In genomic region chr3:11335056-11335608, GRCh38 we compare ENCODE assay signal across 8 cellular contexts.
A peak's percentile ranks its signal among the peaks of the same experiment; 100 is the strongest.
DNase-seq lines count a peak whose midpoint lies in the region; ATAC-seq and TF ChIP-seq lines count a peak whose summit lies in the region.

No MANE protein-coding gene starts in this region.

- H3K9me3 Mint-ChIP-seq in T-helper 2 cell treated with Interferon-gamma antibody and Interleukin-4, amounts not matched to agents 5 μg/mL and 100 μg/mL, for 36 hours = no peaks in the 10 kb centered on the region

- H3K27me3 ChIP-seq in SK-N-SH (ENCODE audit: insufficient read depth) = no peaks in the 10 kb centered on the region

- H3K36me3 ChIP-seq in SK-N-SH (replicated peaks in 1 of 2; ENCODE audit: control insufficient read depth in 1 of 2, insufficient read depth in 2 of 2, low read length in 1 of 2) = peaks cover 9 to 25% of the 10 kb centered on the region in 2 experiments

- H3K27me3 Mint-ChIP-seq in T-helper 2 cell treated with Interferon-gamma antibody and Interleukin-4, amounts not matched to agents 5 μg/mL and 100 μg/mL, for 36 hours (ENCODE audit: low read depth) = no peaks in the 10 kb centered on the region

- ATAC-seq in HG03378 (IDR thresholded peaks at IDR 0.05; ENCODE audit: unreplicated experiment) = no peak

- no peak overlapping the region for H2AFZ ChIP-seq in SK-N-SH (ENCODE audit: low read depth)

- H3K4me2 ChIP-seq in SK-N-SH = no peak overlapping the region

- no peak for TF ChIP-seq EP300 in SK-N-SH (IDR thresholded peaks at IDR 0.05; ENCODE audit: borderline replicate concordance in 1 of 2, low read depth in 1 of 2, low read length in 1 of 2)

- H3K27ac Mint-ChIP-seq in T-helper 2 cell treated with Interferon-gamma antibody and Interleukin-4, amounts not matched to agents 5 μg/mL and 100 μg/mL, for 36 hours = no peak overlapping the region

- in situ Hi-C loops in ACHN (cut with HindIII; ENCODE audit: low pct_ligation_motif_present, low pct_unique_long_range_greater_than_20kb, low sequenced_read_pairs) = no loop called here

- H3K9me2 ChIP-seq in SK-N-SH = no peaks in the 10 kb centered on the region

- H3K27ac ChIP-seq in SK-N-SH (ENCODE audit: low read depth in 2 of 2, low read length in 1 of 2) = peak overlapping the region in 1 of 2 experiments; percentile 30; a peak in 1 of 4 replicates

- H3K4me3 Mint-ChIP-seq in T-helper 2 cell treated with Interferon-gamma antibody and Interleukin-4, amounts not matched to agents 5 μg/mL and 100 μg/mL, for 36 hours = no peak overlapping the region

- POLR2A ChIA-PET in SK-N-SH (lab: Yijun Ruan, JAX) = interaction anchor here (1.0 kb wide), 1 partner anchor 14 kb away, joined by 3 read pairs; no protein-coding TSS in a partner anchor

- peak; percentile 83 for TF ChIP-seq CTCF in SK-N-SH (IDR thresholded peaks at IDR 0.05)
- peak; percentile 67 for TF ChIP-seq CTCF in epithelial cell of esophagus (IDR thresholded peaks at IDR 0.05; ENCODE audit: insufficient read depth, low read depth, low read length, missing control alignments)

- no peaks in the 10 kb centered on the region for H3K79me2 ChIP-seq in SK-N-SH (ENCODE audit: insufficient read depth)

- DNase-seq in ACHN (peak; percentile 68), ELR (ENCODE audit: low read depth) (peak; percentile 81), LHCN-M2 (ENCODE audit: low read depth) (peak; percentile 78), SK-N-SH (peak; percentile 58), epithelial cell of esophagus (ENCODE audit: low read depth) (peak; percentile 72), mucosa of gallbladder (ENCODE audit: low spot score) (peak; percentile 35)
- no peak for DNase-seq in T-helper 2 cell treated with Interferon-gamma antibody and Interleukin-4, amounts not matched to agents 5 μg/mL and 100 μg/mL, for 36 hours (ENCODE audit: low spot score)

- H3K9me3 ChIP-seq in SK-N-SH = no peaks in the 10 kb centered on the region

- no peak overlapping the region for H3K9ac ChIP-seq in SK-N-SH

- CTCF ChIA-PET in SK-N-SH (lab: Yijun Ruan, JAX) = interaction anchor here (0.6 to 7.3 kb wide), 37 partner anchors 9 to 580 kb away, joined by 3 to 76 read pairs (median 5); partner anchors contain the start of gene HRH1

- peaks cover 10% of the 10 kb centered on the region for H3K4me1 Mint-ChIP-seq in T-helper 2 cell treated with Interferon-gamma antibody and Interleukin-4, amounts not matched to agents 5 μg/mL and 100 μg/mL, for 36 hours (ENCODE audit: low read depth)

- H3K4me3 ChIP-seq in SK-N-SH (ENCODE audit: low read depth in 2 of 2, low read length in 1 of 2) (no peak overlapping the region), epithelial cell of esophagus (ENCODE audit: low read length) (no peak overlapping the region)

- peak; percentile 87 for TF ChIP-seq RAD21 in SK-N-SH (IDR thresholded peaks at IDR 0.05; ENCODE audit: low read length)

- no peaks in the 10 kb centered on the region for H4K20me1 ChIP-seq in SK-N-SH (ENCODE audit: insufficient read depth)

- peaks cover 12% of the 10 kb centered on the region for H3K36me3 Mint-ChIP-seq in T-helper 2 cell treated with Interferon-gamma antibody and Interleukin-4, amounts not matched to agents 5 μg/mL and 100 μg/mL, for 36 hours (ENCODE audit: low read depth)

- peaks cover 0 to 5% of the 10 kb centered on the region in 2 experiments; a peak in 1 of 4 replicates for H3K4me1 ChIP-seq in SK-N-SH (ENCODE audit: control insufficient read depth in 1 of 2, insufficient read depth in 2 of 2, low read depth in 1 of 2, low read length in 1 of 2)

- H3F3A ChIP-seq in SK-N-SH (replicated peaks; ENCODE audit: insufficient read depth) = peaks cover 10% of the 10 kb centered on the region

- 24% methylated on average over 4 of the region's 4 CpGs for WGBS in SK-N-SH (ENCODE audit: low lambda C conversion rate)

TF ChIP-seq in SK-N-SH, 30 proteins besides CTCF, POLR2A, EP300 and RAD21:
- TF ChIP-seq NRF1 (IDR thresholded peaks at IDR 0.05; ENCODE audit: low read depth, low read length) (no peak), POLR2AphosphoS5 (IDR thresholded peaks at IDR 0.05; ENCODE audit: low read depth, low read length) (no peak), IRF3 (IDR thresholded peaks at IDR 0.05; ENCODE audit: low read depth, low read length) (no peak), SMC3 (IDR thresholded peaks at IDR 0.05; ENCODE audit: low read depth, low read length) (peak; percentile 75), MAX (IDR thresholded peaks at IDR 0.05; ENCODE audit: low read depth) (no peak), RXRA (IDR thresholded peaks at IDR 0.05; ENCODE audit: borderline replicate concordance, low read depth) (no peak), FOXM1 (IDR thresholded peaks at IDR 0.05; ENCODE audit: low read depth) (no peak), PBX3 (IDR thresholded peaks at IDR 0.05) (peak; percentile 32; the same call in 1 of the 2 replicates)
